In genomic region chr7:112640682-112641081, GRCh38 we compare ENCODE assay signal across 25 cellular contexts.
"Had no signal": no experiment of that assay in that cellular context is flagged by ENCODE, and none has a peak within 500 bp of the region (broad histone marks: within the 10 kb centered on the region; RNA-seq: fewer than 3 reads in every experiment).

No MANE protein-coding gene starts in this region.

- H3K27me3 ChIP-seq: colonic mucosa, esophagus squamous epithelium, gastrocnemius medialis, heart right ventricle, left lung had no signal

- H3K9me3 ChIP-seq: colonic mucosa, esophagus squamous epithelium, gastrocnemius medialis had no signal

- H3K27ac ChIP-seq: colonic mucosa, epithelial cell of prostate, esophagus squamous epithelium, gastrocnemius medialis, heart right ventricle, left lung, lower lobe of right lung had no signal

- FAIRE-seq: endometrium, kidney had no signal

- ATAC-seq: effector memory CD8-positive, alpha-beta T cell; esophagus mucosa; gastrocnemius medialis; heart right ventricle; left lung; left ventricle myocardium superior; lower lobe of right lung had no signal

- H3K4me3 ChIP-seq: colonic mucosa, esophagus squamous epithelium, gastrocnemius medialis, heart right ventricle, left lung, lower lobe of right lung had no signal

- H3K36me3 ChIP-seq: colonic mucosa, esophagus squamous epithelium, gastrocnemius medialis, heart right ventricle, left lung, lower lobe of right lung had no signal

- DNase-seq: colonic mucosa; cortex of kidney; effector CD8-positive, alpha-beta T cell; effector memory CD8-positive, alpha-beta T cell; endodermal cell; erythroblast; esophagus squamous epithelium; foreskin fibroblast; foreskin melanocyte; gastrocnemius medialis; glutamatergic neuron; head of caudate nucleus; heart right ventricle; hippocampal formation; immature natural killer cell; islet precursor cell; kidney; kidney glomerular epithelial cell; left lung; left ventricle myocardium superior; lower lobe of right lung; mesenchymal stem cell had no signal

- H3K4me1 ChIP-seq: colonic mucosa, esophagus squamous epithelium, gastrocnemius medialis, heart right ventricle, left lung, lower lobe of right lung had no signal
